Comparison of ENCODE assay signal across 8 cellular contexts in genomic region chr11:128733440-128734115, GRCh38. TPM values are rescaled to one million over a fixed set of nuclear protein-coding genes. Genes with fewer than 3 reads are reported as not detected.
A peak's percentile ranks its signal among the peaks of the same experiment; 100 is the strongest.
DNase-seq lines count a peak whose midpoint lies in the region; ATAC-seq, FAIRE-seq and TF ChIP-seq lines count a peak whose summit lies in the region.

No MANE protein-coding gene starts in this region.

- H3K36me3 ChIP-seq in HUES48 (ENCODE audit: control insufficient read depth, insufficient read depth, low read length) (no peaks in the 10 kb centered on the region), astrocyte (ENCODE audit: insufficient read depth, low read length) (no peaks in the 10 kb centered on the region), skeletal muscle tissue (ENCODE audit: control insufficient read depth in 3 of 3, insufficient read depth in 3 of 3, low read length in 3 of 3) (no peaks in the 10 kb centered on the region)

- no peaks in the 10 kb centered on the region for H3K9me3 Mint-ChIP-seq in activated CD8-positive, alpha-beta memory T cell treated with anti-CD3 and anti-CD28 coated beads, Interleukin-2, amount 10 ng/mL, durations not matched to agents 7 days and 5 days (ENCODE audit: low read depth)
- H3K9me3 Mint-ChIP-seq in astrocyte (ENCODE audit: unreplicated experiment): no peaks in the 10 kb centered on the region

- peaks cover 40% of the 10 kb centered on the region for H3K4me1 ChIP-seq in HUES48 (ENCODE audit: control insufficient read depth, insufficient read depth, low read length)
- peaks cover 13% of the 10 kb centered on the region for H3K4me1 ChIP-seq in astrocyte (ENCODE audit: insufficient read depth, low read length)
- H3K4me1 ChIP-seq in skeletal muscle tissue (ENCODE audit: control insufficient read depth in 3 of 3, insufficient read depth in 3 of 3, low read length in 3 of 3): peaks cover 13 to 33% (median 22%) of the 10 kb centered on the region in 3 donors

- peak overlapping the region; percentile 78 for H3K4me2 ChIP-seq in astrocyte (ENCODE audit: low read length)

- peak; percentile 75 for DNase-seq in activated CD8-positive, alpha-beta memory T cell treated with anti-CD3 and anti-CD28 coated beads, Interleukin-2, amount 10 ng/mL, durations not matched to agents 7 days and 5 days
- DNase-seq in activated CD8-positive, alpha-beta memory T cell treated with anti-CD3 and anti-CD28 coated beads, Interleukin-2, amount 50 U/mL, for 48 hours: no peak
- peak; percentile 55 for DNase-seq in astrocyte (ENCODE audit: low read depth)
- DNase-seq in activated CD8-positive, alpha-beta memory T cell treated with anti-CD3 and anti-CD28 coated beads, Interleukin-2, amount 50 U/mL, for 4 hours: no peak
- DNase-seq in HuH-7 (ENCODE audit: low spot score): no peak
- no peak for DNase-seq in SKM-1 treated with dmso at 0.1 percent for 144 hours (lab: John Stamatoyannopoulos, UW; ENCODE audit: unreplicated experiment)

- H4K20me1 ChIP-seq in astrocyte (ENCODE audit: insufficient read depth, low read length): peaks cover 17% of the 10 kb centered on the region

- peak overlapping the region; percentile 59 for H3K4me3 Mint-ChIP-seq in activated CD8-positive, alpha-beta memory T cell treated with anti-CD3 and anti-CD28 coated beads, Interleukin-2, amount 10 ng/mL, durations not matched to agents 7 days and 5 days
- peak overlapping the region; percentile 11 for H3K4me3 Mint-ChIP-seq in astrocyte (ENCODE audit: unreplicated experiment)

- FAIRE-seq in astrocyte (lab: Jason Lieb, UNC): no peak

- H3K36me3 Mint-ChIP-seq in activated CD8-positive, alpha-beta memory T cell treated with anti-CD3 and anti-CD28 coated beads, Interleukin-2, amount 10 ng/mL, durations not matched to agents 7 days and 5 days: peaks cover 27% of the 10 kb centered on the region
- peaks cover 2% of the 10 kb centered on the region for H3K36me3 Mint-ChIP-seq in astrocyte (ENCODE audit: low read depth, unreplicated experiment)

- peaks cover 6% of the 10 kb centered on the region for H3K79me2 ChIP-seq in astrocyte (ENCODE audit: insufficient read depth, low read length)

- H3K27me3 ChIP-seq in HUES48 (ENCODE audit: control insufficient read depth, insufficient read depth, low read length) (peaks cover 11% of the 10 kb centered on the region; the same call in 1 of the 2 replicates), astrocyte (ENCODE audit: insufficient read depth, low read length) (no peaks in the 10 kb centered on the region), skeletal muscle tissue (ENCODE audit: control insufficient read depth in 3 of 3, insufficient read depth in 3 of 3, low read length in 3 of 3) (peaks cover 0 to 5% (median 0%) of the 10 kb centered on the region in 3 donors)

- H3K27ac ChIP-seq in HUES48 (ENCODE audit: low read depth, low read length) (peak overlapping the region; percentile 79), astrocyte (ENCODE audit: low read depth, low read length) (peak overlapping the region; percentile 51), skeletal muscle tissue (ENCODE audit: low read depth, low read length) (peak overlapping the region; percentile 39)

- peak overlapping the region; percentile 92 for H3K27ac Mint-ChIP-seq in activated CD8-positive, alpha-beta memory T cell treated with anti-CD3 and anti-CD28 coated beads, Interleukin-2, amount 10 ng/mL, durations not matched to agents 7 days and 5 days
- H3K27ac Mint-ChIP-seq in astrocyte (ENCODE audit: unreplicated experiment): peak overlapping the region; percentile 27

- no peaks in the 10 kb centered on the region for H3K9me3 ChIP-seq in HUES48 (ENCODE audit: control insufficient read depth, insufficient read depth, low read length)
- no peaks in the 10 kb centered on the region for H3K9me3 ChIP-seq in astrocyte (ENCODE audit: insufficient read depth, low read depth, low read length)
- no peaks in the 10 kb centered on the region for H3K9me3 ChIP-seq in skeletal muscle tissue (ENCODE audit: control insufficient read depth in 3 of 3, low read length in 3 of 3)

- peaks cover 96% of the 10 kb centered on the region for H3K4me1 Mint-ChIP-seq in activated CD8-positive, alpha-beta memory T cell treated with anti-CD3 and anti-CD28 coated beads, Interleukin-2, amount 10 ng/mL, durations not matched to agents 7 days and 5 days
- H3K4me1 Mint-ChIP-seq in astrocyte (ENCODE audit: low read depth, unreplicated experiment): peaks cover 33% of the 10 kb centered on the region

- CTCF ChIA-PET in activated CD8-positive, alpha-beta memory T cell treated with anti-CD3 and anti-CD28 coated beads, Interleukin-2, amount 10 ng/mL, durations not matched to agents 7 days and 5 days (lab: Charles Lee): interaction anchor here (1.0 to 6.3 kb wide), 8 partner anchors 14 to 576 kb away, joined by 3 to 52 read pairs (median 4); partner anchors contain the start of gene FLI1

- no peak overlapping the region for H2AFZ ChIP-seq in astrocyte (ENCODE audit: low read depth, low read length)

- H3K27me3 Mint-ChIP-seq in activated CD8-positive, alpha-beta memory T cell treated with anti-CD3 and anti-CD28 coated beads, Interleukin-2, amount 10 ng/mL, durations not matched to agents 7 days and 5 days: no peaks in the 10 kb centered on the region
- H3K27me3 Mint-ChIP-seq in astrocyte (ENCODE audit: low read depth, unreplicated experiment): peaks cover 3% of the 10 kb centered on the region

- no peak for TF ChIP-seq CTCF in astrocyte (IDR thresholded peaks at IDR 0.05; ENCODE audit: insufficient read depth, low read depth, low read length)

- peak overlapping the region; percentile 12 for H3K4me3 ChIP-seq in HUES48 (ENCODE audit: low read depth, low read length)
- no peak overlapping the region for H3K4me3 ChIP-seq in astrocyte (ENCODE audit: insufficient read depth, low read depth, low read length)
- no peak overlapping the region for H3K4me3 ChIP-seq in skeletal muscle tissue (ENCODE audit: low read length in 3 of 3)

- peak; percentile 49 for ATAC-seq in activated CD8-positive, alpha-beta memory T cell treated with anti-CD3 and anti-CD28 coated beads, Interleukin-2, amount 10 ng/mL, durations not matched to agents 7 days and 5 days

- H3K9ac ChIP-seq in HUES48 (ENCODE audit: low read depth, low read length) (peak overlapping the region; percentile 28; the same call in 1 of the 2 replicates), astrocyte (ENCODE audit: low read length) (peak overlapping the region; percentile 24), skeletal muscle tissue (ENCODE audit: low read depth in 1 of 3, low read length in 3 of 3) (no peak overlapping the region)

RNA-seq across cellular contexts. Expression of gene FLI1, which starts 39.7 kb away (rescaled TPM):
- 100 to 1,000 TPM in 1 of 2 experiments, 10 to 100 TPM in 1; 85.0 to 105 TPM for total RNA-seq in activated CD8-positive, alpha-beta memory T cell treated with anti-CD3 and anti-CD28 coated beads, Interleukin-2, amount 10 ng/mL, durations not matched to agents 7 days and 5 days
- total RNA-seq in astrocyte (15.0 and 15.6 TPM in 2 replicates), skeletal muscle tissue (9.4 TPM)

Comparison
In these comparisons a context has a peak if more than half of its experiments do, and no peak if none do; other contexts are left out.
1. DNase-seq: peak in activated CD8-positive, alpha-beta memory T cell treated with anti-CD3 and anti-CD28 coated beads, Interleukin-2, amount 10 ng/mL, durations not matched to agents 7 days and 5 days (single experiment) and astrocyte (single experiment); none in activated CD8-positive, alpha-beta memory T cell treated with anti-CD3 and anti-CD28 coated beads, Interleukin-2, amount 50 U/mL, for 48 hours (single experiment), activated CD8-positive, alpha-beta memory T cell treated with anti-CD3 and anti-CD28 coated beads, Interleukin-2, amount 50 U/mL, for 4 hours (single experiment), HuH-7 (single experiment) and SKM-1 treated with dmso at 0.1 percent for 144 hours (single experiment).
2. H3K9ac ChIP-seq: peak in HUES48 (single experiment) and astrocyte (single experiment); none in skeletal muscle tissue (0 of 3).
3. Peak in every context shown above with its lines, with median percentiles within 50 percentile points of each other: H3K27ac ChIP-seq.